2 cellular contexts compared by ENCODE assay signal in the genomic region with DNA sequence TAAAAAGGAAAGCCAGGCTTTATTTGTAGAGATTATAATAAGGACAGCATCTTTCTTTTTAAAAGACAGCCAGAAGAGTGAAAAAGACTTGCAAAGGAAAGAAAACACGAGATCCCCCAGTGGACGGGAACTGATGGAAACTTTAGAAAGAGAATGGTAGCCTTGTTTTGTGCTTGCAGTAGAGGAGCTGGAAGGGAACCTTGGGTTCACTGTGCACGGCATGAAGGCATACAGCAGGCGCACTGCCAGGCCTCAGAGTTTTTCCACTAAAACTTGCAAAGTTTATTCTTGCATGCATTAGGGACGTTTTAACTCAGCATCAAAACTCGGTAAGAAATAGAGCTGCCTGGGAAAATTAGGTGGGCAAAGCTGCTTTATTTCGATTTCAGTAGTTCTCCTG.
TF ChIP-seq lines count a peak whose summit lies in the region.

No MANE protein-coding gene starts in this region.

TF ChIP-seq in GM23338, 12 proteins besides CTCF, POLR2A, EP300 and RAD21:
- TF ChIP-seq, protein P1, sequence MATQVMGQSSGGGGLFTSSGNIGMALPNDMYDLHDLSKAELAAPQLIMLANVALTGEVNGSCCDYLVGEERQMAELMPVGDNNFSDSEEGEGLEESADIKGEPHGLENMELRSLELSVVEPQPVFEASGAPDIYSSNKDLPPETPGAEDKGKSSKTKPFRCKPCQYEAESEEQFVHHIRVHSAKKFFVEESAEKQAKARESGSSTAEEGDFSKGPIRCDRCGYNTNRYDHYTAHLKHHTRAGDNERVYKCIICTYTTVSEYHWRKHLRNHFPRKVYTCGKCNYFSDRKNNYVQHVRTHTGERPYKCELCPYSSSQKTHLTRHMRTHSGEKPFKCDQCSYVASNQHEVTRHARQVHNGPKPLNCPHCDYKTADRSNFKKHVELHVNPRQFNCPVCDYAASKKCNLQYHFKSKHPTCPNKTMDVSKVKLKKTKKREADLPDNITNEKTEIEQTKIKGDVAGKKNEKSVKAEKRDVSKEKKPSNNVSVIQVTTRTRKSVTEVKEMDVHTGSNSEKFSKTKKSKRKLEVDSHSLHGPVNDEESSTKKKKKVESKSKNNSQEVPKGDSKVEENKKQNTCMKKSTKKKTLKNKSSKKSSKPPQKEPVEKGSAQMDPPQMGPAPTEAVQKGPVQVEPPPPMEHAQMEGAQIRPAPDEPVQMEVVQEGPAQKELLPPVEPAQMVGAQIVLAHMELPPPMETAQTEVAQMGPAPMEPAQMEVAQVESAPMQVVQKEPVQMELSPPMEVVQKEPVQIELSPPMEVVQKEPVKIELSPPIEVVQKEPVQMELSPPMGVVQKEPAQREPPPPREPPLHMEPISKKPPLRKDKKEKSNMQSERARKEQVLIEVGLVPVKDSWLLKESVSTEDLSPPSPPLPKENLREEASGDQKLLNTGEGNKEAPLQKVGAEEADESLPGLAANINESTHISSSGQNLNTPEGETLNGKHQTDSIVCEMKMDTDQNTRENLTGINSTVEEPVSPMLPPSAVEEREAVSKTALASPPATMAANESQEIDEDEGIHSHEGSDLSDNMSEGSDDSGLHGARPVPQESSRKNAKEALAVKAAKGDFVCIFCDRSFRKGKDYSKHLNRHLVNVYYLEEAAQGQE (IDR thresholded peaks at IDR 0.05; ENCODE audit: unreplicated experiment) = no peak
- TF ChIP-seq STAT1 (IDR thresholded peaks at IDR 0.05; ENCODE audit: unreplicated experiment) (no peak), EZH2phosphoT487 (IDR thresholded peaks at IDR 0.05; ENCODE audit: unreplicated experiment) (no peak), POLR2AphosphoS5 (IDR thresholded peaks at IDR 0.05; ENCODE audit: low read depth) (no peak), CREB1 (CRISPR knock-in tag; IDR thresholded peaks at IDR 0.05; ENCODE audit: low read depth) (no peak), NANOG (IDR thresholded peaks at IDR 0.05; ENCODE audit: borderline replicate concordance) (no peak), ZNF331 (CRISPR knock-in tag; IDR thresholded peaks at IDR 0.05; ENCODE audit: low read depth) (no peak), EZH2 (IDR thresholded peaks at IDR 0.05; ENCODE audit: low read depth, unreplicated experiment) (no peak), JUNB (IDR thresholded peaks at IDR 0.05; ENCODE audit: unreplicated experiment) (no peak), ZNF114 (CRISPR knock-in tag; IDR thresholded peaks at IDR 0.05) (no peak)
- TF ChIP-seq, protein P2, sequence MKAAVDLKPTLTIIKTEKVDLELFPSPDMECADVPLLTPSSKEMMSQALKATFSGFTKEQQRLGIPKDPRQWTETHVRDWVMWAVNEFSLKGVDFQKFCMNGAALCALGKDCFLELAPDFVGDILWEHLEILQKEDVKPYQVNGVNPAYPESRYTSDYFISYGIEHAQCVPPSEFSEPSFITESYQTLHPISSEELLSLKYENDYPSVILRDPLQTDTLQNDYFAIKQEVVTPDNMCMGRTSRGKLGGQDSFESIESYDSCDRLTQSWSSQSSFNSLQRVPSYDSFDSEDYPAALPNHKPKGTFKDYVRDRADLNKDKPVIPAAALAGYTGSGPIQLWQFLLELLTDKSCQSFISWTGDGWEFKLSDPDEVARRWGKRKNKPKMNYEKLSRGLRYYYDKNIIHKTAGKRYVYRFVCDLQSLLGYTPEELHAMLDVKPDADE (IDR thresholded peaks at IDR 0.05) = no peak

TF ChIP-seq in H1, 55 proteins besides CTCF, POLR2A, EP300 and RAD21 (continued from another document):
- TF ChIP-seq HDAC2 (IDR thresholded peaks at IDR 0.05; ENCODE audit: borderline replicate concordance in 1 of 2, low read depth in 2 of 2, low read length in 2 of 2) (no peak), SUZ12 (IDR thresholded peaks at IDR 0.05; ENCODE audit: low read length) (no peak), SP4 (IDR thresholded peaks at IDR 0.05; ENCODE audit: low read length) (no peak), CHD2 (IDR thresholded peaks at IDR 0.05; ENCODE audit: low read length) (no peak), TEAD4 (IDR thresholded peaks at IDR 0.05; ENCODE audit: low read depth, low read length) (no peak), NRF1 (IDR thresholded peaks at IDR 0.05; ENCODE audit: low read depth, low read length) (no peak), CREB1 (IDR thresholded peaks at IDR 0.05) (no peak), TBP (IDR thresholded peaks at IDR 0.05; ENCODE audit: low read depth, low read length) (no peak)
- TF ChIP-seq, protein P3, sequence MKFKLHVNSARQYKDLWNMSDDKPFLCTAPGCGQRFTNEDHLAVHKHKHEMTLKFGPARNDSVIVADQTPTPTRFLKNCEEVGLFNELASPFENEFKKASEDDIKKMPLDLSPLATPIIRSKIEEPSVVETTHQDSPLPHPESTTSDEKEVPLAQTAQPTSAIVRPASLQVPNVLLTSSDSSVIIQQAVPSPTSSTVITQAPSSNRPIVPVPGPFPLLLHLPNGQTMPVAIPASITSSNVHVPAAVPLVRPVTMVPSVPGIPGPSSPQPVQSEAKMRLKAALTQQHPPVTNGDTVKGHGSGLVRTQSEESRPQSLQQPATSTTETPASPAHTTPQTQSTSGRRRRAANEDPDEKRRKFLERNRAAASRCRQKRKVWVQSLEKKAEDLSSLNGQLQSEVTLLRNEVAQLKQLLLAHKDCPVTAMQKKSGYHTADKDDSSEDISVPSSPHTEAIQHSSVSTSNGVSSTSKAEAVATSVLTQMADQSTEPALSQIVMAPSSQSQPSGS (IDR thresholded peaks at IDR 0.05; ENCODE audit: low read length) = no peak
TF ChIP-seq in H1: peak in this region for 0.
